7 cellular contexts compared by ENCODE assay signal in genomic region chr19:1103691-1104451, GRCh38. TPM values are rescaled to one million over a fixed set of nuclear protein-coding genes. Genes with fewer than 3 reads are reported as not detected.
DNase-seq lines count a peak whose midpoint lies in the region; ATAC-seq, FAIRE-seq and TF ChIP-seq lines count a peak whose summit lies in the region.

TSS of gene GPX4 (plus strand) at chr19:1103994. CDS start at chr19:1104044, 50 bp downstream.

- under 1% methylated on average over 66 of the region's 96 CpGs for WGBS in hepatocyte (ENCODE audit: low lambda C conversion rate, missing lambda C conversion rate)

- H3K9me2 ChIP-seq in hepatocyte (replicated peaks; ENCODE audit: insufficient read depth), result no peaks in the 10 kb centered on the region

- no peaks in the 10 kb centered on the region for H3K9me3 ChIP-seq in hepatocyte (ENCODE audit: low read depth)

- peak within 1 kb of the TSS; percentile 95 for H3K4me2 ChIP-seq in hepatocyte

- H3K4me1 ChIP-seq in hepatocyte (ENCODE audit: insufficient read depth), result peaks cover 35% of the 10 kb centered on the region

- no peaks in the 10 kb centered on the region for H3K27me3 ChIP-seq in hepatocyte

- TF ChIP-seq CTCF in hepatocyte (IDR thresholded peaks at IDR 0.05; ENCODE audit: poor library complexity), result no peak

- peak within 1 kb of the TSS; percentile 95 for H3K4me3 ChIP-seq in hepatocyte

- no peak within 1 kb of the TSS for H2AFZ ChIP-seq in hepatocyte

- peak within 1 kb of the TSS; percentile 99 for H3K27ac ChIP-seq in hepatocyte

- peaks cover 24% of the 10 kb centered on the region for H3K79me2 ChIP-seq in hepatocyte

- no peaks in the 10 kb centered on the region for H3K36me3 ChIP-seq in hepatocyte (replicated peaks; ENCODE audit: insufficient read depth, low read depth)

- H4K20me1 ChIP-seq in hepatocyte (ENCODE audit: insufficient read depth, poor library complexity, severe bottlenecking), result peaks cover 19% of the 10 kb centered on the region

- peak; percentile 72 for ATAC-seq in HG02981 (IDR thresholded peaks at IDR 0.05; ENCODE audit: unreplicated experiment)

- peak; percentile 99 for FAIRE-seq in GM18507 (lab: Jason Lieb, UNC)

- DNase-seq in GM18507 (ENCODE audit: extremely low spot score, insufficient read length, low read depth), result peak; percentile 95
- peak; percentile 98 to 99 for DNase-seq in NCI-H2081 (lab: John Stamatoyannopoulos, UW)
- peak; percentile 99 for DNase-seq in T1000 (lab: John Stamatoyannopoulos, UW)
- peak; percentile 100 for DNase-seq in astrocyte of the hippocampus (ENCODE audit: low read depth, low spot score)
- peak; percentile 100 for DNase-seq in hepatocyte (ENCODE audit: low spot score)
- peak; percentile 98 for DNase-seq in retina

RNA-seq across cellular contexts. Expression of gene GPX4, which starts in this region (rescaled TPM):
- total RNA-seq in hepatocyte, result 524 and 539 TPM in 2 replicates
- 729 and 735 TPM in 2 replicates for polyA plus RNA-seq in hepatocyte

Comparison
In these comparisons a context has a peak if more than half of its experiments do, and no peak if none do; other contexts are left out.
1. Peak in every context shown above with its lines: DNase-seq, ATAC-seq, H3K4me3 ChIP-seq and H3K27ac ChIP-seq.